In genomic region chr20:21933526-21933925, GRCh38 we compare ENCODE assay signal across 25 cellular contexts.
"Had no signal": no experiment of that assay in that cellular context is flagged by ENCODE, and none has a peak within 500 bp of the region (broad histone marks: within the 10 kb centered on the region; RNA-seq: fewer than 3 reads in every experiment).

No MANE protein-coding gene starts in this region.

- H3K4me3 ChIP-seq: left ventricle myocardium inferior, lung, mucosa of descending colon, ovary, right atrium auricular region, skin epidermis, stomach, testis, thyroid gland, transverse colon, upper lobe of left lung, vagina had no signal

- H3K4me1 ChIP-seq: left ventricle myocardium inferior, right atrium auricular region, stomach, testis, thyroid gland, transverse colon, upper lobe of left lung, vagina had no signal

- DNase-seq: immature natural killer cell; kidney; left ventricle myocardium inferior; mesendoderm; mucosa of descending colon; naive thymus-derived CD4-positive, alpha-beta T cell; ovary; stimulated activated CD4-positive, alpha-beta T cell treated with anti-CD3 and anti-CD28 coated beads, Interleukin-12 subunit alpha, Interleukin-12 subunit beta, amount 100 ng/mL, for 4 hours; stimulated activated CD4-positive, alpha-beta T cell treated with anti-CD3 and anti-CD28 coated beads, Interleukin-15, amount 100 ng/mL, for 24 hours; stimulated activated CD4-positive, alpha-beta T cell treated with anti-CD3 and anti-CD28 coated beads, Interleukin-2, amount 100 ng/mL, for 24 hours; stimulated activated CD4-positive, alpha-beta T cell treated with anti-CD3 and anti-CD28 coated beads, Interleukin-4, amount 100 ng/mL, for 1 hour; stimulated activated naive B cell treated with anti-CD40 and anti-IgM and Interleukin-4, amounts not matched to agents 10 μg/mL and 1 μg/mL and 100 μg/mL, for 72 hours; stimulated activated naive CD8-positive, alpha-beta T cell treated with anti-CD3 and anti-CD28 coated beads, Interleukin-15, Interleukin-2, amounts not matched to agents 100 U/mL and 50 U/mL, for 24 hours; stomach; testis; thyroid gland; transverse colon; upper lobe of left lung had no signal

- ATAC-seq: mucosa of descending colon; naive thymus-derived CD4-positive, alpha-beta T cell; natural killer cell treated with Interleukin-12 subunit alpha and Interleukin-12 subunit beta and Interleukin-15 and Interleukin-18, amount 100 ng/mL, for 72 hours; sciatic nerve; stimulated activated naive B cell treated with anti-CD40 and anti-IgM and Interleukin-4, amounts not matched to agents 10 μg/mL and 1 μg/mL and 100 μg/mL, for 72 hours; stimulated activated naive CD8-positive, alpha-beta T cell treated with anti-CD3 and anti-CD28 coated beads, Interleukin-15, Interleukin-2, amounts not matched to agents 100 U/mL and 50 U/mL, for 24 hours had no signal

- H3K27ac ChIP-seq: left ventricle myocardium inferior, ovary, right atrium auricular region, skin epidermis, stomach, testis, thyroid gland, transverse colon, upper lobe of left lung, vagina had no signal

- H3K36me3 ChIP-seq: left ventricle myocardium inferior, ovary, right atrium auricular region, stomach, thyroid gland, transverse colon, upper lobe of left lung, vagina had no signal

- H3K27me3 ChIP-seq: ovary, right atrium auricular region, stomach, testis, thyroid gland, transverse colon, upper lobe of left lung, vagina had no signal

- H3K9me3 ChIP-seq: mucosa of descending colon, ovary, right atrium auricular region, testis, thyroid gland, transverse colon, upper lobe of left lung, vagina had no signal

- FAIRE-seq: islet of Langerhans, kidney had no signal
